2 cellular contexts compared by ENCODE assay signal in genomic region chr16:8676737-8677375, GRCh38.
TF ChIP-seq lines count a peak whose summit lies in the region.

No MANE protein-coding gene starts in this region.

TF ChIP-seq in HCT116, 20 proteins besides CTCF, POLR2A, EP300 and RAD21:
- no peak for TF ChIP-seq CBX3 (IDR thresholded peaks at IDR 0.05; ENCODE audit: low read depth)
- no peak for TF ChIP-seq ZNF274 (IDR thresholded peaks at IDR 0.05; ENCODE audit: low read depth, low read length)
- no peak for TF ChIP-seq YY1 (IDR thresholded peaks at IDR 0.05; ENCODE audit: extremely low read depth, insufficient replicate concordance, low read depth, low read length)
- no peak for TF ChIP-seq CEBPB (IDR thresholded peaks at IDR 0.05; ENCODE audit: low read depth)
- TF ChIP-seq ATF3 (IDR thresholded peaks at IDR 0.05), result no peak
- TF ChIP-seq POLR2AphosphoS5 (IDR thresholded peaks at IDR 0.05; ENCODE audit: low read depth, low read length), result no peak
- TF ChIP-seq JUND (IDR thresholded peaks at IDR 0.05), result no peak
- TF ChIP-seq ZBTB33 (IDR thresholded peaks at IDR 0.05; ENCODE audit: extremely low read depth, insufficient replicate concordance, low read length), result no peak
- no peak for TF ChIP-seq SP1 (IDR thresholded peaks at IDR 0.05; ENCODE audit: low read depth)
- TF ChIP-seq ZFX (IDR thresholded peaks at IDR 0.05), result no peak
- no peak for TF ChIP-seq MAX (IDR thresholded peaks at IDR 0.05)

TF ChIP-seq in neural cell, 6 proteins besides CTCF, POLR2A, EP300 and RAD21:
- no peak for TF ChIP-seq POLR2AphosphoS5 (IDR thresholded peaks at IDR 0.05)
- no peak for TF ChIP-seq SMC3 (conservative IDR thresholded peaks at IDR 0.05; ENCODE audit: poor library complexity)
- TF ChIP-seq REST (IDR thresholded peaks at IDR 0.05; ENCODE audit: borderline replicate concordance), result no peak
- TF ChIP-seq MXI1 (conservative IDR thresholded peaks at IDR 0.05; ENCODE audit: poor library complexity, severe bottlenecking), result no peak
- no peak for TF ChIP-seq TAF1 (IDR thresholded peaks at IDR 0.05; ENCODE audit: low read depth)
- TF ChIP-seq EZH2 (IDR thresholded peaks at IDR 0.05; ENCODE audit: borderline replicate concordance, insufficient read depth, low read length, poor library complexity, severe bottlenecking), result no peak
